8 cellular contexts compared by ENCODE assay signal in the genomic region with DNA sequence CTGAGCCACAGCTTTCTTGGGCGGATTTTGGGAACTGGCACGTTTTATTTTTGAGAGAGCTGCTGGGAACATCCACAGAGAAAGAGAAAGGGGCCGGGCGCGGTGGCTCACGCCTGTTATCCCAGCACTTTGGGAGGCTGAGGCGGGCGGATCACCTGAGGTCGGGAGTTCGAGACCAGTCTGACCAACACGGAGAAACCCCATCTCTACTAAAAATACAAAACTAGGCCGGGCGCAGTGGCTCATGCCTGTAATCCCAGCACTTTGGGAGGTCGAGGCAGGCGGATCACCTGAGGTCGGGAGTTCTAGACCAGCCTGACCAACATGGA. TPM values are rescaled to one million over a fixed set of nuclear protein-coding genes. Genes with fewer than 3 reads are reported as not detected.
DNase-seq lines count a peak whose midpoint lies in the region; ATAC-seq and TF ChIP-seq lines count a peak whose summit lies in the region.
"Not testable (repeated sequence)": the region's sequence is repeated elsewhere in the genome, so short reads cannot be mapped to it uniquely, and the experiment has no call there.

No MANE protein-coding gene starts in this region.

- CTCF ChIA-PET in CD8-positive, alpha-beta memory T cell (lab: Charles Lee), result interaction anchor here (0.9 to 1.3 kb wide), 3 partner anchors 10 to 51 kb away, joined by 3 to 4 read pairs (median 3); partner anchors contain the start of gene DRG1
- CTCF ChIA-PET in activated CD4-positive, alpha-beta memory T cell treated with anti-CD3 and anti-CD28 coated beads for 36 hours (lab: Charles Lee), result interaction anchor here (1.9 kb wide), 1 partner anchor 58 kb away, joined by 4 read pairs; no protein-coding TSS in a partner anchor
- CTCF ChIA-PET in MCF 10A (lab: Yijun Ruan, JAX), result interaction anchor here (0.5 to 0.6 kb wide), 3 partner anchors 35 to 92 kb away, joined by 3 to 6 read pairs (median 3); no protein-coding TSS in a partner anchor

- H3K4me1 Mint-ChIP-seq in CD8-positive, alpha-beta memory T cell, result peaks cover 25 to 35% (median 26%) of the 10 kb centered on the region in 3 donors
- peaks cover 24% of the 10 kb centered on the region for H3K4me1 Mint-ChIP-seq in activated CD4-positive, alpha-beta memory T cell treated with anti-CD3 and anti-CD28 coated beads for 36 hours (ENCODE audit: low read depth)
- not testable (repeated sequence) for H3K4me1 Mint-ChIP-seq in MCF 10A (ENCODE audit: insufficient read depth, unreplicated experiment)
- peaks cover 29% of the 10 kb centered on the region for H3K4me1 Mint-ChIP-seq in type B pancreatic cell (ENCODE audit: unreplicated experiment)

- H3K4me2 ChIP-seq in Loucy (ENCODE audit: low read depth, low read length, poor library complexity, severe bottlenecking), result peak overlapping the region; percentile 75

- peak overlapping the region; percentile 77 for H3K4me3 ChIP-seq in CD8-positive, alpha-beta memory T cell (ENCODE audit: low read length)
- H3K4me3 ChIP-seq in Loucy (ENCODE audit: low read length, poor library complexity, severe bottlenecking) (peak overlapping the region; percentile 90), fibroblast of mammary gland (ENCODE audit: control insufficient read depth, low read depth, low read length) (peak overlapping the region; percentile 55), prostate gland (peak overlapping the region in 1 of 2 donors; percentile 59)
- H3K4me3 ChIP-seq in lung, result not testable (repeated sequence)

- peak overlapping the region in 6 of 8 donors; percentile 34 to 91 (median 64) for H3K27ac Mint-ChIP-seq in CD8-positive, alpha-beta memory T cell
- peak overlapping the region; percentile 84 for H3K27ac Mint-ChIP-seq in activated CD4-positive, alpha-beta memory T cell treated with anti-CD3 and anti-CD28 coated beads for 36 hours
- H3K27ac Mint-ChIP-seq in MCF 10A (ENCODE audit: low read depth, unreplicated experiment) (peak overlapping the region; percentile 40), type B pancreatic cell (peak overlapping the region; percentile 93)

- ATAC-seq in lung (ENCODE audit: insufficient read depth, low FRiP score), result not testable (repeated sequence)

- H3K36me3 Mint-ChIP-seq in CD8-positive, alpha-beta memory T cell, result peaks cover 0 to 21% (median 0%) of the 10 kb centered on the region in 3 donors
- peaks cover 19% of the 10 kb centered on the region for H3K36me3 Mint-ChIP-seq in activated CD4-positive, alpha-beta memory T cell treated with anti-CD3 and anti-CD28 coated beads for 36 hours
- not testable (repeated sequence) for H3K36me3 Mint-ChIP-seq in MCF 10A (ENCODE audit: insufficient read depth, unreplicated experiment); type B pancreatic cell

- peaks cover 25% of the 10 kb centered on the region for H4K20me1 ChIP-seq in Loucy (ENCODE audit: insufficient read depth, low read length, poor library complexity, severe bottlenecking)

- not testable (repeated sequence) for BruUV-seq in MCF 10A (replicated peaks; lab: Mats Ljungman, UMichigan)

- not testable (repeated sequence) for H3F3A ChIP-seq in Loucy (ENCODE audit: low read depth)

- POLR2A ChIA-PET in CD8-positive, alpha-beta memory T cell (lab: Charles Lee), result interaction anchor here (1.0 to 2.2 kb wide), 2 partner anchors 58 to 62 kb away, joined by 3 to 32 read pairs; no protein-coding TSS in a partner anchor
- POLR2A ChIA-PET in activated CD4-positive, alpha-beta memory T cell treated with anti-CD3 and anti-CD28 coated beads for 36 hours (lab: Charles Lee), result interaction anchor here (1.1 to 2.7 kb wide), 3 partner anchors 10 to 58 kb away, joined by 3 to 19 read pairs (median 9); partner anchors contain the start of gene DRG1
- POLR2A ChIA-PET in MCF 10A (lab: Yijun Ruan, JAX), result interaction anchor here (0.6 to 2.8 kb wide), 23 partner anchors 10 to 1795 kb away, joined by 3 to 61 read pairs (median 4); partner anchors contain the start of genes DRG1 and PIK3IP1

- not testable (repeated sequence) for H3K9me3 ChIP-seq in CD8-positive, alpha-beta memory T cell (ENCODE audit: low read length); Loucy (ENCODE audit: insufficient read depth, low read depth, low read length); lung (ENCODE audit: control insufficient read depth in 2 of 2, insufficient read depth in 1 of 2, low read length in 1 of 2); prostate gland

- not testable (repeated sequence) for H3K27me3 Mint-ChIP-seq in CD8-positive, alpha-beta memory T cell; activated CD4-positive, alpha-beta memory T cell treated with anti-CD3 and anti-CD28 coated beads for 36 hours; MCF 10A (ENCODE audit: insufficient read depth, unreplicated experiment); type B pancreatic cell

- not testable (repeated sequence) for DNase-seq in CD8-positive, alpha-beta memory T cell; activated CD4-positive, alpha-beta memory T cell treated with anti-CD3 and anti-CD28 coated beads for 36 hours; MCF 10A (ENCODE audit: unreplicated experiment); fibroblast of mammary gland (ENCODE audit: low read depth); lung (ENCODE audit: low spot score); prostate gland (ENCODE audit: low spot score); type B pancreatic cell (ENCODE audit: extremely low spot score, unreplicated experiment)

- WGBS in lung, 2 donors, result 79 to 86% methylated on average over 16 of the region's 16 CpGs
- WGBS in prostate gland, result 68% methylated on average over 16 of the region's 16 CpGs

- H3K9me2 ChIP-seq in Loucy (replicated peaks; ENCODE audit: low read depth, low read length), result not testable (repeated sequence)

- H3K36me3 ChIP-seq in CD8-positive, alpha-beta memory T cell (ENCODE audit: insufficient read depth, low read length), result peaks cover 11% of the 10 kb centered on the region
- H3K36me3 ChIP-seq in Loucy (ENCODE audit: insufficient read depth, low read length); lung (ENCODE audit: control insufficient read depth in 2 of 2, insufficient read depth in 2 of 2, low read length in 2 of 2); prostate gland: not testable (repeated sequence)

- TF ChIP-seq CTCF in Loucy (conservative IDR thresholded peaks at IDR 0.05; ENCODE audit: low read length); MCF 10A (IDR thresholded peaks at IDR 0.05; ENCODE audit: unreplicated experiment); fibroblast of mammary gland (conservative IDR thresholded peaks at IDR 0.05; ENCODE audit: control insufficient read depth, insufficient read depth, low read depth, low read length); lung (IDR thresholded peaks at IDR 0.05; ENCODE audit: control extremely low read depth, extremely low read depth); prostate gland (IDR thresholded peaks at IDR 0.05); type B pancreatic cell (conservative IDR thresholded peaks at IDR 0.05): not testable (repeated sequence)

- H2AFZ ChIP-seq in Loucy (ENCODE audit: low read length), result not testable (repeated sequence)

- intact Hi-C loops in activated CD4-positive, alpha-beta memory T cell treated with anti-CD3 and anti-CD28 coated beads for 36 hours (cut with micrococcal nuclease), result loop anchor here (5.0 kb wide), 1 partner anchor 189 kb away; no protein-coding TSS in a partner anchor
- intact Hi-C loops in MCF 10A (cut with micrococcal nuclease), result loop anchor here (10.0 kb wide), 1 partner anchor 287 kb away; no protein-coding TSS in a partner anchor
- intact Hi-C loops in prostate gland (cut with DNase I), result not testable (repeated sequence)

- H3K27ac ChIP-seq in CD8-positive, alpha-beta memory T cell (ENCODE audit: low read depth, low read length), result not testable (repeated sequence)
- H3K27ac ChIP-seq in lung (ENCODE audit: low read depth in 1 of 2, low read length in 1 of 2) (peak overlapping the region; percentile 88 to 90), prostate gland (peak overlapping the region; percentile 87 to 90)

- H3K4me3 Mint-ChIP-seq in CD8-positive, alpha-beta memory T cell, result peak overlapping the region; percentile 80 to 94 (median 85)
- peak overlapping the region; percentile 89 for H3K4me3 Mint-ChIP-seq in activated CD4-positive, alpha-beta memory T cell treated with anti-CD3 and anti-CD28 coated beads for 36 hours
- H3K4me3 Mint-ChIP-seq in MCF 10A (ENCODE audit: unreplicated experiment) (peak overlapping the region; percentile 76), type B pancreatic cell (peak overlapping the region; percentile 93)

- H3K27me3 ChIP-seq in CD8-positive, alpha-beta memory T cell (ENCODE audit: insufficient read depth, low read length, poor library complexity, severe bottlenecking); Loucy (ENCODE audit: insufficient read depth, low read length, poor library complexity, severe bottlenecking); lung (ENCODE audit: control insufficient read depth, insufficient read depth); prostate gland (replicated peaks; ENCODE audit: insufficient read depth): not testable (repeated sequence)

- not testable (repeated sequence) for H3K9me3 Mint-ChIP-seq in CD8-positive, alpha-beta memory T cell; activated CD4-positive, alpha-beta memory T cell treated with anti-CD3 and anti-CD28 coated beads for 36 hours; MCF 10A (ENCODE audit: unreplicated experiment); type B pancreatic cell

- H3K79me2 ChIP-seq in Loucy (ENCODE audit: insufficient read depth, low read length), result peaks cover 49% of the 10 kb centered on the region

- peak overlapping the region; percentile 99 for H3K9ac ChIP-seq in Loucy (ENCODE audit: low read depth, low read length, poor library complexity, severe bottlenecking)

- not testable (repeated sequence) for TF ChIP-seq POLR2A in prostate gland (IDR thresholded peaks at IDR 0.05)

- H3K4me1 ChIP-seq in CD8-positive, alpha-beta memory T cell (ENCODE audit: insufficient read depth, low read length), result peaks cover 25% of the 10 kb centered on the region
- H3K4me1 ChIP-seq in Loucy (ENCODE audit: insufficient read depth, low read length, poor library complexity, severe bottlenecking) (peaks cover 13% of the 10 kb centered on the region), lung (ENCODE audit: control insufficient read depth in 2 of 2, insufficient read depth in 2 of 2, low read length in 2 of 2) (peaks cover 4 to 15% of the 10 kb centered on the region in 2 donors), prostate gland (replicated peaks) (peaks cover 18% of the 10 kb centered on the region)

RNA-seq across cellular contexts. Expression of gene PATZ1, which starts 1.8 kb away (rescaled TPM):
- 10 to 100 TPM; 32.4 to 35.6 TPM for total RNA-seq in CD8-positive, alpha-beta memory T cell
- 18.1 TPM for polyA plus RNA-seq in CD8-positive, alpha-beta memory T cell
- total RNA-seq in activated CD4-positive, alpha-beta memory T cell treated with anti-CD3 and anti-CD28 coated beads for 36 hours, result 10 to 100 TPM; 19.8 to 20.0 TPM
- total RNA-seq in MCF 10A (2022), result 16.0 and 19.2 TPM in 2 replicates
- 10 to 100 TPM; 35.0 to 35.4 TPM for total RNA-seq in lung
- 10 to 100 TPM; 12.6 to 24.2 TPM for polyA plus RNA-seq in lung
- total RNA-seq in prostate gland, result 10 to 100 TPM; 38.5 to 58.4 TPM
- total RNA-seq in type B pancreatic cell (ENCODE audit: low replicate concordance), result 40.9 and 57.8 TPM in 2 replicates

RNA-seq across cellular contexts. Expression of gene DRG1, which starts 51.4 kb away (rescaled TPM):
- 100 to 1,000 TPM; 115 to 117 TPM for total RNA-seq in CD8-positive, alpha-beta memory T cell
- 70.1 TPM for polyA plus RNA-seq in CD8-positive, alpha-beta memory T cell
- 100 to 1,000 TPM in 1 of 2 experiments, 10 to 100 TPM in 1; 97.1 to 116 TPM for total RNA-seq in activated CD4-positive, alpha-beta memory T cell treated with anti-CD3 and anti-CD28 coated beads for 36 hours
- 84.8 and 101 TPM in 2 replicates for total RNA-seq in MCF 10A (2022)
- total RNA-seq in lung, result 10 to 100 TPM; 43.3 to 47.1 TPM
- 10 to 100 TPM; 39.6 to 40.5 TPM for polyA plus RNA-seq in lung
- total RNA-seq in prostate gland, result 10 to 100 TPM; 61.6 to 82.1 TPM
- 72.9 and 74.1 TPM in 2 replicates for total RNA-seq in type B pancreatic cell (ENCODE audit: low replicate concordance)

RNA-seq across cellular contexts. Expression of gene PIK3IP1, which starts 55.7 kb away (rescaled TPM):
- total RNA-seq in CD8-positive, alpha-beta memory T cell, result 10 to 100 TPM; 32.2 to 35.3 TPM
- 350 TPM for polyA plus RNA-seq in CD8-positive, alpha-beta memory T cell
- 10 to 100 TPM; 18.8 to 19.1 TPM for total RNA-seq in activated CD4-positive, alpha-beta memory T cell treated with anti-CD3 and anti-CD28 coated beads for 36 hours
- total RNA-seq in MCF 10A (2022), result 0.25 and 0.93 TPM in 2 replicates
- total RNA-seq in lung, result 10 to 100 TPM; 25.4 to 47.1 TPM
- 10 to 100 TPM; 11.5 to 34.0 TPM for polyA plus RNA-seq in lung
- total RNA-seq in prostate gland, result 100 to 1,000 TPM in 1 of 2 donors, 10 to 100 TPM in 1; 25.6 to 124 TPM
- total RNA-seq in type B pancreatic cell (ENCODE audit: low replicate concordance), result 21.0 and 36.8 TPM in 2 replicates

Comparison
In these comparisons a context has a peak if more than half of its experiments do, and no peak if none do; other contexts are left out.
1. H3K27ac Mint-ChIP-seq: peak in every context shown above with its lines; median percentile 93 in type B pancreatic cell; 84 in activated CD4-positive, alpha-beta memory T cell treated with anti-CD3 and anti-CD28 coated beads for 36 hours; 64 in CD8-positive, alpha-beta memory T cell; 40 in MCF 10A.
2. RNA of gene PIK3IP1, which starts 55.7 kb away (total RNA-seq): 25.6 to 124 TPM in prostate gland, 25.4 to 47.1 TPM in lung, 32.2 to 35.3 TPM in CD8-positive, alpha-beta memory T cell, 21.0 to 36.8 TPM in type B pancreatic cell and 18.8 to 19.1 TPM in activated CD4-positive, alpha-beta memory T cell treated with anti-CD3 and anti-CD28 coated beads for 36 hours; 0.25 to 0.93 TPM in MCF 10A; every median in the first group is over 10 times any median in the second.
3. Peak in every context shown above with its lines, with median percentiles within 50 percentile points of each other: H3K4me3 Mint-ChIP-seq.